In the genomic region with DNA sequence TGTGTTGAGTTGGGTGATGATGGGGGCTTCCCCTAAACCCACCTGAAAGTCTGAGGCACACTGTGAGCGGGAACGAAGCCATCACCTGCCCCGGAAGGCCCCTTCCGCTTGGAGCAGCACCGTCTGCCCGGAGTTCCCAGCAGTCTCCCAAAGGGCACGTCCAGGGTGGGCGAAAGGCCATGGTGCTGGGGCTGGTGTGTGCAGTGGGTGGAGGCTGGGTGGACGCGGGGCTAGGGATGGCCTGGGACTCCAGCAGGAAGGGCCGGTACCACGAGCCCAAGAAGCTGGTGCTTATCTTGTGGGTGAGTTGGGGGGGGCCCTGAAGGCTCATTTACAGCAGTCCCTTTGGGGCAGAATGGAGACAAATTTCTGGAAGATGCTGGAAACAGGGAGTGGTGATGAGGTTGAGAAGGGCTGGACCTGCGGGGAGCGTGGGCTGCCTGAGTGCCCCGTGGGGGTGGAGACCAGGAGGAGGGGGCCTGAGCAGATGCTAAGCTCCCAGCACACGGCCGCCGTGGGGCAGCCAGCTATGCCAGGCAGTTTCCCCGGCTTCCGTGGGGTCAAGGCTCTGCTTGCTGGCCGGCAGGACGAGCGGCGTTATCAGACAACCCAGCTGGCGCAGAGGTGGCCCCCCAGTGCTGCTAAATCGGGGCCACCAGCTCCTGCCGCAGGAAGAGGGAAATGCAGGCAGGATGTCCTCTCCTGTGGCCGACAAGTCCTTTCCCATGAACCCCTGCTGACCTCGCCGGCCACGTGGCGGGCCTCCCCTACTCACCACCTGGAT, we compare ENCODE assay signal across 20 cellular contexts. TPM values are rescaled to one million over a fixed set of nuclear protein-coding genes. Genes with fewer than 3 reads are reported as not detected.
A peak's percentile ranks its signal among the peaks of the same experiment; 100 is the strongest.
DNase-seq lines count a peak whose midpoint lies in the region; ATAC-seq and TF ChIP-seq lines count a peak whose summit lies in the region.
"Had no signal": no experiment of that assay in that cellular context is flagged by ENCODE, and none has a peak within 500 bp of the region (broad histone marks: within the 10 kb centered on the region; RNA-seq: fewer than 3 reads in every experiment).

No MANE protein-coding gene starts in this region.

- intact Hi-C loops in heart left ventricle (cut with DNase I) (no loop called here), Calu3 (cut with micrococcal nuclease; ENCODE audit: unreplicated experiment) (no loop called here)

- peak; percentile 26 for DNase-seq in activated naive CD8-positive, alpha-beta T cell treated with anti-CD3 and anti-CD28 coated beads, Interleukin-2, amount 10 ng/mL, durations not matched to agents 7 days and 5 days
- no peak for DNase-seq in activated naive CD8-positive, alpha-beta T cell treated with anti-CD3 and anti-CD28 coated beads, Interleukin-2, amount 50 U/mL, for 24 hours
- DNase-seq in heart left ventricle (peak in 2 of 5 donors; percentile 47 to 69), neuronal stem cell (ENCODE audit: low spot score) (no peak), MM.1S (no peak), Calu3 (no peak)
- DNase-seq: activated CD8-positive, alpha-beta memory T cell treated with anti-CD3 and anti-CD28 coated beads for 24 hours; activated gamma-delta T cell; cortex of kidney; DMS79 treated with DMSO at 0.1 percent for 48 hours; NCI-H2081 had no signal

- H3K14ac ChIP-seq in neuronal stem cell (ENCODE audit: low read length) = peak overlapping the region; percentile 21

- no peak overlapping the region for H2AK5ac ChIP-seq in neuronal stem cell (ENCODE audit: low read depth, low read length)

- H3K4me1 Mint-ChIP-seq in activated naive CD8-positive, alpha-beta T cell treated with anti-CD3 and anti-CD28 coated beads, Interleukin-2, amount 10 ng/mL, durations not matched to agents 7 days and 5 days = peaks cover 2% of the 10 kb centered on the region
- peaks cover 6% of the 10 kb centered on the region for H3K4me1 Mint-ChIP-seq in activated naive CD8-positive, alpha-beta T cell treated with anti-CD3 and anti-CD28 coated beads, Interleukin-2, amount 50 U/mL, for 24 hours
- H3K4me1 Mint-ChIP-seq in Calu3 (ENCODE audit: low read depth, unreplicated experiment) = no peaks in the 10 kb centered on the region

- H3K9me2 ChIP-seq in MM.1S (replicated peaks; ENCODE audit: insufficient read depth, low read length) = no peaks in the 10 kb centered on the region

- CTCF ChIA-PET in Calu3 (lab: Charles Lee) = interaction anchor here (0.6 kb wide), 1 partner anchor 395 kb away, joined by 3 read pairs; a partner anchor contains a TSS

- no peak overlapping the region for H3K27ac Mint-ChIP-seq in activated naive CD8-positive, alpha-beta T cell treated with anti-CD3 and anti-CD28 coated beads, Interleukin-2, amount 10 ng/mL, durations not matched to agents 7 days and 5 days
- H3K27ac Mint-ChIP-seq in activated naive CD8-positive, alpha-beta T cell treated with anti-CD3 and anti-CD28 coated beads, Interleukin-2, amount 50 U/mL, for 24 hours = no peak overlapping the region
- H3K27ac Mint-ChIP-seq in Calu3 (ENCODE audit: unreplicated experiment) = no peak overlapping the region
- H3K27ac Mint-ChIP-seq: CD14-positive monocyte; stimulated activated memory B cell treated with anti-CD40 and anti-IgM and Interleukin-4, amounts not matched to agents 10 μg/mL and 1 μg/mL and 100 μg/mL, for 72 hours had no signal

- TF ChIP-seq POLR2A in heart left ventricle (IDR thresholded peaks at IDR 0.05) = no peak

- H2AFZ ChIP-seq in neuronal stem cell (ENCODE audit: low read length) = no peak overlapping the region
- H2AFZ ChIP-seq in MM.1S (ENCODE audit: low read length) = no peak overlapping the region

- H3K36me3 Mint-ChIP-seq in activated naive CD8-positive, alpha-beta T cell treated with anti-CD3 and anti-CD28 coated beads, Interleukin-2, amount 10 ng/mL, durations not matched to agents 7 days and 5 days = no peaks in the 10 kb centered on the region
- no peaks in the 10 kb centered on the region for H3K36me3 Mint-ChIP-seq in activated naive CD8-positive, alpha-beta T cell treated with anti-CD3 and anti-CD28 coated beads, Interleukin-2, amount 50 U/mL, for 24 hours (ENCODE audit: low read depth)
- peaks cover 4% of the 10 kb centered on the region for H3K36me3 Mint-ChIP-seq in Calu3 (ENCODE audit: insufficient read depth, unreplicated experiment)
- H3K36me3 Mint-ChIP-seq: CD14-positive monocyte; stimulated activated memory B cell treated with anti-CD40 and anti-IgM and Interleukin-4, amounts not matched to agents 10 μg/mL and 1 μg/mL and 100 μg/mL, for 72 hours had no signal

- WGBS in heart left ventricle, 4 donors = 41 to 58% (median 45%) methylated on average over 28 to 32 of the region's 32 CpGs
- whole genome bisulfite sequencing in neuronal stem cell (ENCODE audit: extremely low coverage in 2 of 2, insufficient read length in 2 of 2, insufficient replicate concordance in 1 of 2), 2 donors = no CpG with 5 or more reads among the region's 32 CpGs

- no peaks in the 10 kb centered on the region for H3K9me3 Mint-ChIP-seq in activated naive CD8-positive, alpha-beta T cell treated with anti-CD3 and anti-CD28 coated beads, Interleukin-2, amount 10 ng/mL, durations not matched to agents 7 days and 5 days
- no peaks in the 10 kb centered on the region for H3K9me3 Mint-ChIP-seq in activated naive CD8-positive, alpha-beta T cell treated with anti-CD3 and anti-CD28 coated beads, Interleukin-2, amount 50 U/mL, for 24 hours
- H3K9me3 Mint-ChIP-seq in Calu3 (ENCODE audit: low read depth, unreplicated experiment) = no peaks in the 10 kb centered on the region
- H3K9me3 Mint-ChIP-seq: stimulated activated memory B cell treated with anti-CD40 and anti-IgM and Interleukin-4, amounts not matched to agents 10 μg/mL and 1 μg/mL and 100 μg/mL, for 72 hours had no signal

- ATAC-seq in activated naive CD8-positive, alpha-beta T cell treated with anti-CD3 and anti-CD28 coated beads, Interleukin-2, amount 10 ng/mL, durations not matched to agents 7 days and 5 days (ENCODE audit: low read depth) = no peak
- no peak for ATAC-seq in activated naive CD8-positive, alpha-beta T cell treated with anti-CD3 and anti-CD28 coated beads, Interleukin-2, amount 50 U/mL, for 24 hours
- peak in 1 of 4 donors; percentile 74 for ATAC-seq in heart left ventricle
- no peak for ATAC-seq in HG02938 (IDR thresholded peaks at IDR 0.05; ENCODE audit: unreplicated experiment)
- no peak for ATAC-seq in GM18873 (IDR thresholded peaks at IDR 0.05; ENCODE audit: low FRiP score, unreplicated experiment)
- ATAC-seq: A549; pancreas; stimulated activated memory B cell treated with anti-CD40 and anti-IgM and Interleukin-4, amounts not matched to agents 10 μg/mL and 1 μg/mL and 100 μg/mL, for 72 hours had no signal

- no peak overlapping the region for H3K4me3 Mint-ChIP-seq in activated naive CD8-positive, alpha-beta T cell treated with anti-CD3 and anti-CD28 coated beads, Interleukin-2, amount 10 ng/mL, durations not matched to agents 7 days and 5 days
- H3K4me3 Mint-ChIP-seq in activated naive CD8-positive, alpha-beta T cell treated with anti-CD3 and anti-CD28 coated beads, Interleukin-2, amount 50 U/mL, for 24 hours = no peak overlapping the region
- no peak overlapping the region for H3K4me3 Mint-ChIP-seq in Calu3 (ENCODE audit: low read depth, unreplicated experiment)
- H3K4me3 Mint-ChIP-seq: CD14-positive monocyte; stimulated activated memory B cell treated with anti-CD40 and anti-IgM and Interleukin-4, amounts not matched to agents 10 μg/mL and 1 μg/mL and 100 μg/mL, for 72 hours had no signal

- H3K9ac ChIP-seq in neuronal stem cell (ENCODE audit: low read depth, low read length, poor library complexity) (peak overlapping the region; percentile 12), MM.1S (ENCODE audit: low read length) (no peak overlapping the region)

- H3K27me3 ChIP-seq in heart left ventricle = peaks cover 9 to 26% (median 16%) of the 10 kb centered on the region in 9 donors
- peaks cover 14 to 86% (median 28%) of the 10 kb centered on the region in 3 experiments for H3K27me3 ChIP-seq in neuronal stem cell (ENCODE audit: control insufficient read depth in 3 of 3, insufficient read depth in 3 of 3, low read depth in 1 of 3, low read length in 3 of 3)
- peaks cover 73% of the 10 kb centered on the region for H3K27me3 ChIP-seq in MM.1S (replicated peaks; ENCODE audit: insufficient read depth, low read length)

- H3K4me2 ChIP-seq in neuronal stem cell (ENCODE audit: insufficient read depth, low read length, poor library complexity, severe bottlenecking) (no peak overlapping the region), MM.1S (ENCODE audit: low read depth, low read length) (no peak overlapping the region)
- H3K4me2 ChIP-seq: A549 had no signal

- H3K36me3 ChIP-seq in heart left ventricle (no peaks in the 10 kb centered on the region), neuronal stem cell (replicated peaks in 1 of 2; ENCODE audit: control insufficient read depth in 2 of 2, insufficient read depth in 2 of 2, low read length in 2 of 2) (no peaks in the 10 kb centered on the region), MM.1S (replicated peaks; ENCODE audit: insufficient read depth, low read length) (no peaks in the 10 kb centered on the region)
- H3K36me3 ChIP-seq: esophagus muscularis mucosa, pancreas had no signal

- H3K4me1 ChIP-seq in heart left ventricle = peaks cover 0 to 50% (median 18%) of the 10 kb centered on the region in 12 donors
- H3K4me1 ChIP-seq in neuronal stem cell (ENCODE audit: control insufficient read depth in 2 of 2, insufficient read depth in 1 of 2, low read depth in 1 of 2, low read length in 2 of 2) = peaks cover 0 to under 1% of the 10 kb centered on the region in 2 donors
- H3K4me1 ChIP-seq in MM.1S (ENCODE audit: low read length) = no peaks in the 10 kb centered on the region
- H3K4me1 ChIP-seq: A549, pancreas had no signal

- H3K9me3 ChIP-seq in heart left ventricle (no peaks in the 10 kb centered on the region), neuronal stem cell (replicated peaks in 1 of 2; ENCODE audit: control insufficient read depth in 2 of 2, insufficient read depth in 1 of 2, low read depth in 1 of 2, low read length in 2 of 2) (no peaks in the 10 kb centered on the region), MM.1S (replicated peaks; ENCODE audit: insufficient read depth, low read length) (no peaks in the 10 kb centered on the region)
- H3K9me3 ChIP-seq: A549, esophagus muscularis mucosa, pancreas had no signal

- H3K4ac ChIP-seq in neuronal stem cell (ENCODE audit: low read length) = peak overlapping the region; percentile 23

- peak overlapping the region; percentile 71 for H3K18ac ChIP-seq in neuronal stem cell (ENCODE audit: low read length)

- no peaks in the 10 kb centered on the region for H3K79me2 ChIP-seq in MM.1S (ENCODE audit: low read length)

- H2BK12ac ChIP-seq in neuronal stem cell (ENCODE audit: low read length) = no peak overlapping the region

- H2BK15ac ChIP-seq in neuronal stem cell (ENCODE audit: low read length) = peak overlapping the region; percentile 58

- peak overlapping the region; percentile 13 for H2BK5ac ChIP-seq in neuronal stem cell (ENCODE audit: low read length)

- H3K23ac ChIP-seq in neuronal stem cell (ENCODE audit: low read depth, low read length, poor library complexity) = peak overlapping the region; percentile 31

- H4K91ac ChIP-seq in neuronal stem cell (ENCODE audit: low read depth, low read length, poor library complexity) = no peak overlapping the region

- H3K79me1 ChIP-seq in neuronal stem cell (ENCODE audit: low read depth, low read length) = peaks cover 4% of the 10 kb centered on the region

- peak overlapping the region; percentile 47 for H2BK120ac ChIP-seq in neuronal stem cell (ENCODE audit: low read depth, low read length)

- H4K8ac ChIP-seq in neuronal stem cell (ENCODE audit: low read depth, low read length) = no peak overlapping the region

- TF ChIP-seq CTCF in heart left ventricle (IDR thresholded peaks at IDR 0.05) = no peak
- no peak for TF ChIP-seq CTCF in MM.1S (IDR thresholded peaks at IDR 0.05; ENCODE audit: low read length)
- TF ChIP-seq CTCF in Calu3 (IDR thresholded peaks at IDR 0.05; ENCODE audit: unreplicated experiment) = no peak

- H3K27ac ChIP-seq in heart left ventricle (peak overlapping the region in 9 of 12 donors; percentile 32 to 74 (median 55)), neuronal stem cell (replicated peaks; ENCODE audit: low read length) (no peak overlapping the region), MM.1S (ENCODE audit: low read length) (no peak overlapping the region)
- H3K27ac ChIP-seq: A549, pancreas had no signal

- H3K4me3 ChIP-seq in heart left ventricle (peak overlapping the region in 1 of 12 donors; percentile 4), neuronal stem cell (ENCODE audit: low read length in 2 of 2) (peak overlapping the region in 1 of 2 donors; percentile 14), MM.1S (ENCODE audit: low read length) (no peak overlapping the region)
- H3K4me3 ChIP-seq: A549, esophagus muscularis mucosa, pancreas had no signal

- H3F3A ChIP-seq in MM.1S (ENCODE audit: insufficient read depth, low read length) = no peaks in the 10 kb centered on the region

- H3K27me3 Mint-ChIP-seq in activated naive CD8-positive, alpha-beta T cell treated with anti-CD3 and anti-CD28 coated beads, Interleukin-2, amount 10 ng/mL, durations not matched to agents 7 days and 5 days = peaks cover 17% of the 10 kb centered on the region
- H3K27me3 Mint-ChIP-seq in activated naive CD8-positive, alpha-beta T cell treated with anti-CD3 and anti-CD28 coated beads, Interleukin-2, amount 50 U/mL, for 24 hours = peaks cover 16% of the 10 kb centered on the region
- peaks cover 80% of the 10 kb centered on the region for H3K27me3 Mint-ChIP-seq in Calu3 (ENCODE audit: unreplicated experiment)

- POLR2A ChIA-PET in activated naive CD8-positive, alpha-beta T cell treated with anti-CD3 and anti-CD28 coated beads, Interleukin-2, amount 10 ng/mL, durations not matched to agents 7 days and 5 days (lab: Charles Lee) = no interaction called here

- no TSS peak for BruUV-seq in Calu3 (replicated peaks; lab: Mats Ljungman, UMichigan)

- H4K20me1 ChIP-seq in MM.1S (ENCODE audit: insufficient read depth, low read length) = no peaks in the 10 kb centered on the region

RNA-seq across cellular contexts. Expression of a gene that starts 4.4 kb away (rescaled TPM):
- total RNA-seq in activated naive CD8-positive, alpha-beta T cell treated with anti-CD3 and anti-CD28 coated beads, Interleukin-2, amount 10 ng/mL, durations not matched to agents 7 days and 5 days = 10 to 100 TPM; 11.6 to 13.2 TPM
- 10 to 100 TPM in 2 of 9 donors, 1 to 10 TPM in 7; 2.1 to 13.7 (median 6.9) TPM for total RNA-seq in heart left ventricle
- 1 to 10 TPM; 5.0 to 5.4 TPM for polyA plus RNA-seq in heart left ventricle
- 5.4 TPM for polyA plus RNA-seq in neuronal stem cell (2013, experiment 1 of 2)
- polyA plus RNA-seq in neuronal stem cell (2013, experiment 2 of 2) = 5.5 TPM
- total RNA-seq in Calu3 (2022) = not detected in 2 replicates
- total RNA-seq: RPMI7951 had no signal
- polyA plus RNA-seq: CD14-positive monocyte had no signal

RNA-seq across cellular contexts. Expression of a gene that starts 53.7 kb away (rescaled TPM):
- total RNA-seq in activated naive CD8-positive, alpha-beta T cell treated with anti-CD3 and anti-CD28 coated beads, Interleukin-2, amount 10 ng/mL, durations not matched to agents 7 days and 5 days = 1 to 10 TPM; 6.6 to 7.1 TPM
- total RNA-seq in heart left ventricle = under 1 TPM in 1 of 9 donors, not detected in 8; 0.85 TPM
- polyA plus RNA-seq in heart left ventricle = under 1 TPM; 0.22 to 0.57 TPM
- polyA plus RNA-seq in neuronal stem cell (2013, experiment 1 of 2) = 0.75 TPM
- polyA plus RNA-seq in neuronal stem cell (2013, experiment 2 of 2) = 0.66 TPM
- total RNA-seq in Calu3 (2022) = not detected in 2 replicates
- total RNA-seq: astrocyte, RPMI7951 had no signal
- polyA plus RNA-seq: A549 had no signal

Comparison
In these comparisons a context has a peak if more than half of its experiments do, and no peak if none do; other contexts are left out.
1. H3K27ac ChIP-seq: peak in heart left ventricle (9 of 12); none in neuronal stem cell (single experiment) and MM.1S (single experiment).